ENCODE assay signal across 9 cellular contexts in genomic region chr20:17662333-17663039, GRCh38. TPM values are rescaled to one million over a fixed set of nuclear protein-coding genes. Genes with fewer than 3 reads are reported as not detected.
A peak's percentile ranks its signal among the peaks of the same experiment; 100 is the strongest.
DNase-seq lines count a peak whose midpoint lies in the region; ATAC-seq and TF ChIP-seq lines count a peak whose summit lies in the region.
"Had no signal": no experiment of that assay in that cellular context is flagged by ENCODE, and none has a peak within 500 bp of the region (broad histone marks: within the 10 kb centered on the region; RNA-seq: fewer than 3 reads in every experiment).

No MANE protein-coding gene starts in this region.

- no peak for TF ChIP-seq POLR2A in NB4 (IDR thresholded peaks at IDR 0.05; ENCODE audit: extremely low read depth, insufficient read length)

- H3K27ac Mint-ChIP-seq in mesothelial cell of epicardium: no peak overlapping the region

- TF ChIP-seq CTCF in NB4 (IDR thresholded peaks at IDR 0.05; ENCODE audit: low read depth, low read length) (no peak), fibroblast of pulmonary artery (IDR thresholded peaks at IDR 0.05; ENCODE audit: low read length, missing control alignments) (no peak), mesothelial cell of epicardium (IDR thresholded peaks at IDR 0.05; ENCODE audit: unreplicated experiment) (no peak)

- ATAC-seq in HG03342 (IDR thresholded peaks at IDR 0.05; ENCODE audit: unreplicated experiment): no peak

- H3K27me3 Mint-ChIP-seq in mesothelial cell of epicardium (ENCODE audit: low read depth): no peaks in the 10 kb centered on the region

- H3K4me3 Mint-ChIP-seq in mesothelial cell of epicardium: no peak overlapping the region
- H3K4me3 Mint-ChIP-seq: neural crest cell had no signal

- no peaks in the 10 kb centered on the region for H3K9me3 Mint-ChIP-seq in mesothelial cell of epicardium

- H3K4me1 Mint-ChIP-seq in mesothelial cell of epicardium: peaks cover 25% of the 10 kb centered on the region

- H3K36me3 Mint-ChIP-seq in mesothelial cell of epicardium: peaks cover 24% of the 10 kb centered on the region

- no peak overlapping the region for H3K4me3 ChIP-seq in NB4 (ENCODE audit: low read depth, low read length)
- H3K4me3 ChIP-seq in fibroblast of pulmonary artery (replicated peaks; ENCODE audit: low read depth, low read length): no peak overlapping the region

- DNase-seq in CD1c-positive myeloid dendritic cell (ENCODE audit: extremely low spot score) (peak; percentile 70), NB4 (ENCODE audit: low read depth) (peak; percentile 93), fibroblast of pulmonary artery (ENCODE audit: low read depth) (peak; percentile 86), renal cortical epithelial cell (ENCODE audit: low read depth) (peak; percentile 65), mesothelial cell of epicardium (ENCODE audit: low spot score in 2 of 2, unreplicated experiment in 2 of 2) (no peak), DMS79 treated with DMSO at 0.1 percent for 48 hours (lab: John Stamatoyannopoulos, UW) (no peak)
- no peak for DNase-seq in NK-92 treated with Interleukin-12 subunit alpha and Interleukin-12 subunit beta, amount 100 ng/mL, for 24 hours (lab: John Stamatoyannopoulos, UW)

RNA-seq across cellular contexts. Expression of gene RRBP1, which starts 19.6 kb away (rescaled TPM):
- total RNA-seq in renal cortical epithelial cell: 103 and 338 TPM in 2 replicates
- 211 to 212 TPM (median 211 TPM) in 3 replicates for total RNA-seq in mesothelial cell of epicardium

RNA-seq across cellular contexts. Expression of gene BANF2, which starts 37.3 kb away (rescaled TPM):
- total RNA-seq in renal cortical epithelial cell (not detected in 2 replicates), mesothelial cell of epicardium (not detected in 3 replicates)
- total RNA-seq: neural crest cell had no signal

Comparison
In these comparisons a context has a peak if more than half of its experiments do, and no peak if none do; other contexts are left out.
1. DNase-seq: peak in CD1c-positive myeloid dendritic cell (single experiment), NB4 (single experiment), fibroblast of pulmonary artery (single experiment) and renal cortical epithelial cell (single experiment); none in NK-92 treated with Interleukin-12 subunit alpha and Interleukin-12 subunit beta, amount 100 ng/mL, for 24 hours (single experiment), mesothelial cell of epicardium (0 of 2) and DMS79 treated with DMSO at 0.1 percent for 48 hours (single experiment).